ENCODE assay signal across 31 cellular contexts in genomic region chr1:6731905-6732304, GRCh38.
"Had no signal": no experiment of that assay in that cellular context is flagged by ENCODE, and none has a peak within 500 bp of the region (broad histone marks: within the 10 kb centered on the region; RNA-seq: fewer than 3 reads in every experiment).

No MANE protein-coding gene starts in this region.

- H3K9me3 Mint-ChIP-seq: activated B cell treated with CpG ODN at 0.5 μM for 24 hours; activated CD4-positive, alpha-beta memory T cell treated with anti-CD3 and anti-CD28 coated beads for 36 hours; activated CD4-positive, alpha-beta T cell treated with anti-CD3 and anti-CD28 coated beads, Interleukin-2, amount 10 ng/mL, durations not matched to agents 24 days and 14 days; activated CD8-positive, alpha-beta T cell treated with anti-CD3 and anti-CD28 coated beads for 36 hours; activated naive CD4-positive, alpha-beta T cell treated with anti-CD3 and anti-CD28 coated beads for 36 hours; activated naive CD4-positive, alpha-beta T cell treated with anti-CD3 and anti-CD28 coated beads, Interleukin-2, amount 50 U/mL, for 72 hours; activated naive CD8-positive, alpha-beta T cell treated with anti-CD3 and anti-CD28 coated beads for 36 hours; activated T-cell treated with anti-CD3 and anti-CD28 coated beads, Interleukin-2, amount 50 U/mL, for 4 hours; activated T-cell treated with anti-CD3 and anti-CD28 coated beads, Interleukin-2, amount 50 U/mL, for 72 hours; activated T-helper 1 cell treated with anti-CD3 and anti-CD28 coated beads, Interleukin-12 subunit alpha, Interleukin-12 subunit beta, Interleukin-2, Interleukin-4 antibody, amounts not matched to agents 30 ng/mL and 10 ng/mL and 1 ng/mL, durations not matched to agents 14 hours and 24 hours and 36 hours; activated T-helper 17 cell treated with anti-CD3 and anti-CD28 coated beads, Interleukin-2, amount 50 U/mL, for 72 hours; T-helper 1 cell treated with Interleukin-12 subunit alpha and Interleukin-12 subunit beta and Interleukin-4 antibody, amounts not matched to agents 30 μg/mL and 1 μg/mL, for 36 hours; T-helper 2 cell treated with Interferon-gamma antibody and Interleukin-4, amounts not matched to agents 5 μg/mL and 100 μg/mL, for 36 hours had no signal

- H3K36me3 Mint-ChIP-seq: activated CD4-positive, alpha-beta memory T cell treated with anti-CD3 and anti-CD28 coated beads for 36 hours; activated naive CD4-positive, alpha-beta T cell treated with anti-CD3 and anti-CD28 coated beads, Interleukin-2, amount 50 U/mL, for 72 hours; activated naive CD8-positive, alpha-beta T cell treated with anti-CD3 and anti-CD28 coated beads for 36 hours had no signal

- DNase-seq: activated B cell treated with CpG ODN at 0.5 μM for 24 hours; activated CD4-positive, alpha-beta memory T cell treated with anti-CD3 and anti-CD28 coated beads for 36 hours; activated CD4-positive, alpha-beta T cell treated with anti-CD3 and anti-CD28 coated beads for 4 hours; activated CD4-positive, alpha-beta T cell treated with anti-CD3 and anti-CD28 coated beads, Interleukin-2, amount 10 ng/mL, durations not matched to agents 24 days and 14 days; activated CD4-positive, alpha-beta T cell treated with anti-CD3 and anti-CD28 coated beads, Interleukin-2, amount 50 U/mL, for 1 hour; activated CD4-positive, alpha-beta T cell treated with anti-CD3 and anti-CD28 coated beads, Interleukin-2, amount 50 U/mL, for 4 hours; activated CD4-positive, CD25-positive, alpha-beta regulatory T cell treated with anti-CD3 and anti-CD28 coated beads, Interleukin-2, amount 50 U/mL, for 72 hours; activated CD8-positive, alpha-beta memory T cell treated with anti-CD3 and anti-CD28 coated beads, Interleukin-2, amount 50 U/mL, for 4 hours; activated CD8-positive, alpha-beta T cell treated with anti-CD3 and anti-CD28 coated beads for 36 hours; activated gamma-delta T cell treated with Interleukin-2 at 50 U/mL for 16 hours; activated naive CD4-positive, alpha-beta T cell; activated naive CD4-positive, alpha-beta T cell treated with anti-CD3 and anti-CD28 coated beads for 36 hours; activated naive CD4-positive, alpha-beta T cell treated with anti-CD3 and anti-CD28 coated beads, Interleukin-2, amount 50 U/mL, for 16 hours; activated naive CD8-positive, alpha-beta T cell treated with anti-CD3 and anti-CD28 coated beads for 36 hours; activated T-cell treated with anti-CD3 and anti-CD28 coated beads for 4 hours; activated T-cell treated with anti-CD3 and anti-CD28 coated beads, Interleukin-2, amount 50 U/mL, for 1 hour; activated T-cell treated with anti-CD3 and anti-CD28 coated beads, Interleukin-2, amount 50 U/mL, for 4 hours; activated T-cell treated with anti-CD3 and anti-CD28 coated beads, Interleukin-2, amount 50 U/mL, for 72 hours; adrenal gland; amniotic stem cell; body of pancreas; brain microvascular endothelial cell; central memory CD4-positive, alpha-beta T cell; T-helper 2 cell; T-helper 9 cell had no signal

- ATAC-seq: activated CD8-positive, alpha-beta T cell treated with anti-CD3 and anti-CD28 coated beads for 36 hours; activated naive CD4-positive, alpha-beta T cell treated with anti-CD3 and anti-CD28 coated beads, Interleukin-2, amount 50 U/mL, for 72 hours; activated T-cell treated with anti-CD3 and anti-CD28 coated beads, Interleukin-2, amount 50 U/mL, for 4 hours; activated T-cell treated with anti-CD3 and anti-CD28 coated beads, Interleukin-2, amount 50 U/mL, for 72 hours; activated T-helper 17 cell treated with anti-CD3 and anti-CD28 coated beads, Interleukin-2, amount 50 U/mL, for 72 hours; body of pancreas had no signal

- H3K4me3 ChIP-seq: adrenal gland, body of pancreas, breast epithelium had no signal

- H3K4me3 Mint-ChIP-seq: activated B cell treated with CpG ODN at 0.5 μM for 24 hours; activated CD4-positive, alpha-beta memory T cell treated with anti-CD3 and anti-CD28 coated beads for 36 hours; activated CD4-positive, alpha-beta T cell treated with anti-CD3 and anti-CD28 coated beads, Interleukin-2, amount 10 ng/mL, durations not matched to agents 24 days and 14 days; activated CD8-positive, alpha-beta T cell treated with anti-CD3 and anti-CD28 coated beads for 36 hours; activated naive CD4-positive, alpha-beta T cell treated with anti-CD3 and anti-CD28 coated beads for 36 hours; activated naive CD8-positive, alpha-beta T cell treated with anti-CD3 and anti-CD28 coated beads for 36 hours; activated T-cell treated with anti-CD3 and anti-CD28 coated beads, Interleukin-2, amount 50 U/mL, for 4 hours; activated T-cell treated with anti-CD3 and anti-CD28 coated beads, Interleukin-2, amount 50 U/mL, for 72 hours; activated T-helper 1 cell treated with anti-CD3 and anti-CD28 coated beads, Interleukin-12 subunit alpha, Interleukin-12 subunit beta, Interleukin-2, Interleukin-4 antibody, amounts not matched to agents 30 ng/mL and 10 ng/mL and 1 ng/mL, durations not matched to agents 14 hours and 24 hours and 36 hours; activated T-helper 17 cell treated with anti-CD3 and anti-CD28 coated beads, Interleukin-2, amount 50 U/mL, for 72 hours; T-helper 1 cell treated with Interleukin-12 subunit alpha and Interleukin-12 subunit beta and Interleukin-4 antibody, amounts not matched to agents 30 μg/mL and 1 μg/mL, for 36 hours; T-helper 2 cell treated with Interferon-gamma antibody and Interleukin-4, amounts not matched to agents 5 μg/mL and 100 μg/mL, for 36 hours had no signal

- H3K27ac Mint-ChIP-seq: activated B cell treated with CpG ODN at 0.5 μM for 24 hours; activated CD4-positive, alpha-beta memory T cell treated with anti-CD3 and anti-CD28 coated beads for 36 hours; activated CD4-positive, alpha-beta T cell treated with anti-CD3 and anti-CD28 coated beads, Interleukin-2, amount 10 ng/mL, durations not matched to agents 24 days and 14 days; activated CD8-positive, alpha-beta T cell treated with anti-CD3 and anti-CD28 coated beads for 36 hours; activated naive CD4-positive, alpha-beta T cell treated with anti-CD3 and anti-CD28 coated beads for 36 hours; activated naive CD4-positive, alpha-beta T cell treated with anti-CD3 and anti-CD28 coated beads, Interleukin-2, amount 50 U/mL, for 72 hours; activated naive CD8-positive, alpha-beta T cell treated with anti-CD3 and anti-CD28 coated beads for 36 hours; activated T-cell treated with anti-CD3 and anti-CD28 coated beads, Interleukin-2, amount 50 U/mL, for 72 hours; activated T-helper 1 cell treated with anti-CD3 and anti-CD28 coated beads, Interleukin-12 subunit alpha, Interleukin-12 subunit beta, Interleukin-2, Interleukin-4 antibody, amounts not matched to agents 30 ng/mL and 10 ng/mL and 1 ng/mL, durations not matched to agents 14 hours and 24 hours and 36 hours; activated T-helper 17 cell treated with anti-CD3 and anti-CD28 coated beads, Interleukin-2, amount 50 U/mL, for 72 hours; T-helper 1 cell treated with Interleukin-12 subunit alpha and Interleukin-12 subunit beta and Interleukin-4 antibody, amounts not matched to agents 30 μg/mL and 1 μg/mL, for 36 hours; T-helper 2 cell treated with Interferon-gamma antibody and Interleukin-4, amounts not matched to agents 5 μg/mL and 100 μg/mL, for 36 hours had no signal

- H3K4me1 Mint-ChIP-seq: activated B cell treated with CpG ODN at 0.5 μM for 24 hours had no signal
